Comparison of ENCODE assay signal across 1 cellular context in the genomic region with DNA sequence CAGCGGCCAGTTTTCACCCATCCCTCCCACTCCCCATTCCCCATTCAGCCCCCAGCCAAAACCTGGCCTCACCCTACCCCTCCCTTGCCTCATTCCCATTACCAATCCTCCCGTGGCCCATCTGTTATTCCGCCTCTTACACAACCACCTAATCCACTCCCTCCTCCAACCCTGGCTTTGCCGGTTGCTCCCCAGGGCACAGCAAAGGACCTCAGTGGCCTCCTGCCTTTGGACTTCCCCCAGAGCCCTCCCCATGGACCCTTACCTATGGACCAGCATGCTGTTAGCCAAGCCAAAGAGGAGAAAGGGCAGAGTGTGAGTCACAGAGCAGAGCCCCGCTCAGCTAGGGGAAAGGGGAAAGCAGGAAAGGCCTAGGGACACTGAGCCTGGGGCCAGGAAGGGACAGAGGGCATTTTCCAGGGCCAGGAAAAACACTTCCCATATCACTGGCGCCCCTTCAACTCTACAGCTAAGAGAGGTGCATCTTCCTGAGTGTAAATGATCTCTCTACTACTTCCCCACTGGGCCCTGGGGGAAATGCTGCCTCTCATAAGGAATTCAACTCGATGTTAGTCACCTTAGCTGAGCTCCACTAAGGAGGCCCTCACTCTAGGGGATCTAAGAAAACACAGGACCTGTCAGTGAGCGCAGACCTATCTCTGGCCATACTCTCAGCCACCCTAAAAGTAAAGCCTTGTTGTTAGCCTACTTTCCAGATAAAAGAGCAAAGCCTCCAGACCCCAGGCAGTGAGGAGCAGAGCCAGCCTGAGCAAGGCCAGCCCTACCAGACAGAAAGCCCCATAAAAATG.
TF ChIP-seq lines count a peak whose summit lies in the region.

No MANE protein-coding gene starts in this region.

TF ChIP-seq in HepG2, 621 proteins besides CTCF, POLR2A, EP300 and RAD21 (continued from another document):
- peak; percentile 56 for TF ChIP-seq NR2F6 (IDR thresholded peaks at IDR 0.05)
- TF ChIP-seq NR2F6 (CRISPR knock-in tag; IDR thresholded peaks at IDR 0.05) = peak; percentile 83
- TF ChIP-seq ZNF788 (CRISPR knock-in tag; IDR thresholded peaks at IDR 0.05; ENCODE audit: borderline replicate concordance) = no peak
- TF ChIP-seq FOXJ3 (CRISPR knock-in tag; IDR thresholded peaks at IDR 0.05; ENCODE audit: borderline replicate concordance) = 0 out of 2 replicates have a peak, but pooled peaks have one; percentile 22
- TF ChIP-seq ZFX (CRISPR knock-in tag; IDR thresholded peaks at IDR 0.05; ENCODE audit: low read depth) = peak; percentile 92
- TF ChIP-seq, protein P1, sequence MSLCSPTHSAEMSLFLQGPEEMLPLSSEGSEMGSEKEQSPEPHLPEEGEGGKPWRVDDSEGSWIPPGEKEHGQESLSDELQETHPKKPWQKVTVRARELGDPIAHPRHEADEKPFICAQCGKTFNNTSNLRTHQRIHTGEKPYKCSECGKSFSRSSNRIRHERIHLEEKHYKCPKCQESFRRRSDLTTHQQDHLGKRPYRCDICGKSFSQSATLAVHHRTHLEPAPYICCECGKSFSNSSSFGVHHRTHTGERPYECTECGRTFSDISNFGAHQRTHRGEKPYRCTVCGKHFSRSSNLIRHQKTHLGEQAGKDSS (CRISPR knock-in tag; IDR thresholded peaks at IDR 0.05; ENCODE audit: borderline replicate concordance, low read depth) = peak; percentile 70; the same call in 1 of the 2 replicates
- TF ChIP-seq ZNF205 (CRISPR knock-in tag; IDR thresholded peaks at IDR 0.05) = peak; percentile 85
- peak; percentile 73; the same call in 1 of the 2 replicates for TF ChIP-seq TARDBP (CRISPR knock-in tag; IDR thresholded peaks at IDR 0.05)
- no peak for TF ChIP-seq NONO (IDR thresholded peaks at IDR 0.05)
- TF ChIP-seq NONO (CRISPR knock-in tag; conservative IDR thresholded peaks at IDR 0.05) = peak; percentile 74
- peak; percentile 66 for TF ChIP-seq ZFY (CRISPR knock-in tag; IDR thresholded peaks at IDR 0.05)
- TF ChIP-seq ZNF629 (CRISPR knock-in tag; conservative IDR thresholded peaks at IDR 0.05) = peak; percentile 91
- peak; percentile 68; the same call in 1 of the 2 replicates for TF ChIP-seq KAT7 (CRISPR knock-in tag; IDR thresholded peaks at IDR 0.05; ENCODE audit: borderline replicate concordance)
- TF ChIP-seq MYC (CRISPR knock-in tag; IDR thresholded peaks at IDR 0.05; ENCODE audit: borderline replicate concordance) = peak; percentile 80
- peak; percentile 63; the same call in 1 of the 2 replicates for TF ChIP-seq ZBTB7A (CRISPR knock-in tag; IDR thresholded peaks at IDR 0.05)
- no peak for TF ChIP-seq SOX6 (IDR thresholded peaks at IDR 0.05)
- peak; percentile 23; the same call in 1 of the 2 replicates for TF ChIP-seq SOX6 (CRISPR knock-in tag; IDR thresholded peaks at IDR 0.05)
- TF ChIP-seq, protein P2, sequence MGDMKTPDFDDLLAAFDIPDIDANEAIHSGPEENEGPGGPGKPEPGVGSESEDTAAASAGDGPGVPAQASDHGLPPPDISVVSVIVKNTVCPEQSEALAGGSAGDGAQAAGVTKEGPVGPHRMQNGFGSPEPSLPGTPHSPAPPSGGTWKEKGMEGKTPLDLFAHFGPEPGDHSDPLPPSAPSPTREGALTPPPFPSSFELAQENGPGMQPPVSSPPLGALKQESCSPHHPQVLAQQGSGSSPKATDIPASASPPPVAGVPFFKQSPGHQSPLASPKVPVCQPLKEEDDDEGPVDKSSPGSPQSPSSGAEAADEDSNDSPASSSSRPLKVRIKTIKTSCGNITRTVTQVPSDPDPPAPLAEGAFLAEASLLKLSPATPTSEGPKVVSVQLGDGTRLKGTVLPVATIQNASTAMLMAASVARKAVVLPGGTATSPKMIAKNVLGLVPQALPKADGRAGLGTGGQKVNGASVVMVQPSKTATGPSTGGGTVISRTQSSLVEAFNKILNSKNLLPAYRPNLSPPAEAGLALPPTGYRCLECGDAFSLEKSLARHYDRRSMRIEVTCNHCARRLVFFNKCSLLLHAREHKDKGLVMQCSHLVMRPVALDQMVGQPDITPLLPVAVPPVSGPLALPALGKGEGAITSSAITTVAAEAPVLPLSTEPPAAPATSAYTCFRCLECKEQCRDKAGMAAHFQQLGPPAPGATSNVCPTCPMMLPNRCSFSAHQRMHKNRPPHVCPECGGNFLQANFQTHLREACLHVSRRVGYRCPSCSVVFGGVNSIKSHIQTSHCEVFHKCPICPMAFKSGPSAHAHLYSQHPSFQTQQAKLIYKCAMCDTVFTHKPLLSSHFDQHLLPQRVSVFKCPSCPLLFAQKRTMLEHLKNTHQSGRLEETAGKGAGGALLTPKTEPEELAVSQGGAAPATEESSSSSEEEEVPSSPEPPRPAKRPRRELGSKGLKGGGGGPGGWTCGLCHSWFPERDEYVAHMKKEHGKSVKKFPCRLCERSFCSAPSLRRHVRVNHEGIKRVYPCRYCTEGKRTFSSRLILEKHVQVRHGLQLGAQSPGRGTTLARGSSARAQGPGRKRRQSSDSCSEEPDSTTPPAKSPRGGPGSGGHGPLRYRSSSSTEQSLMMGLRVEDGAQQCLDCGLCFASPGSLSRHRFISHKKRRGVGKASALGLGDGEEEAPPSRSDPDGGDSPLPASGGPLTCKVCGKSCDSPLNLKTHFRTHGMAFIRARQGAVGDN (CRISPR knock-in tag; IDR thresholded peaks at IDR 0.05) = peak; percentile 96
- TF ChIP-seq, protein P3, sequence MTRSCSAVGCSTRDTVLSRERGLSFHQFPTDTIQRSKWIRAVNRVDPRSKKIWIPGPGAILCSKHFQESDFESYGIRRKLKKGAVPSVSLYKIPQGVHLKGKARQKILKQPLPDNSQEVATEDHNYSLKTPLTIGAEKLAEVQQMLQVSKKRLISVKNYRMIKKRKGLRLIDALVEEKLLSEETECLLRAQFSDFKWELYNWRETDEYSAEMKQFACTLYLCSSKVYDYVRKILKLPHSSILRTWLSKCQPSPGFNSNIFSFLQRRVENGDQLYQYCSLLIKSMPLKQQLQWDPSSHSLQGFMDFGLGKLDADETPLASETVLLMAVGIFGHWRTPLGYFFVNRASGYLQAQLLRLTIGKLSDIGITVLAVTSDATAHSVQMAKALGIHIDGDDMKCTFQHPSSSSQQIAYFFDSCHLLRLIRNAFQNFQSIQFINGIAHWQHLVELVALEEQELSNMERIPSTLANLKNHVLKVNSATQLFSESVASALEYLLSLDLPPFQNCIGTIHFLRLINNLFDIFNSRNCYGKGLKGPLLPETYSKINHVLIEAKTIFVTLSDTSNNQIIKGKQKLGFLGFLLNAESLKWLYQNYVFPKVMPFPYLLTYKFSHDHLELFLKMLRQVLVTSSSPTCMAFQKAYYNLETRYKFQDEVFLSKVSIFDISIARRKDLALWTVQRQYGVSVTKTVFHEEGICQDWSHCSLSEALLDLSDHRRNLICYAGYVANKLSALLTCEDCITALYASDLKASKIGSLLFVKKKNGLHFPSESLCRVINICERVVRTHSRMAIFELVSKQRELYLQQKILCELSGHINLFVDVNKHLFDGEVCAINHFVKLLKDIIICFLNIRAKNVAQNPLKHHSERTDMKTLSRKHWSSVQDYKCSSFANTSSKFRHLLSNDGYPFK (CRISPR knock-in tag; IDR thresholded peaks at IDR 0.05; ENCODE audit: borderline replicate concordance) = 0 out of 2 replicates have a peak, but pooled peaks have one; percentile 17
- peak; percentile 65; the same call in 1 of the 2 replicates for TF ChIP-seq JUN (CRISPR knock-in tag; IDR thresholded peaks at IDR 0.05)
- no peak for TF ChIP-seq BORCS8-MEF2B (CRISPR knock-in tag; IDR thresholded peaks at IDR 0.05)
- TF ChIP-seq YEATS4 (CRISPR knock-in tag; IDR thresholded peaks at IDR 0.05; ENCODE audit: borderline replicate concordance) = peak; percentile 52; the same call in 1 of the 2 replicates
- TF ChIP-seq KAT8 (CRISPR knock-in tag; IDR thresholded peaks at IDR 0.05) = peak; percentile 41; the same call in 1 of the 2 replicates
- TF ChIP-seq, protein P4, sequence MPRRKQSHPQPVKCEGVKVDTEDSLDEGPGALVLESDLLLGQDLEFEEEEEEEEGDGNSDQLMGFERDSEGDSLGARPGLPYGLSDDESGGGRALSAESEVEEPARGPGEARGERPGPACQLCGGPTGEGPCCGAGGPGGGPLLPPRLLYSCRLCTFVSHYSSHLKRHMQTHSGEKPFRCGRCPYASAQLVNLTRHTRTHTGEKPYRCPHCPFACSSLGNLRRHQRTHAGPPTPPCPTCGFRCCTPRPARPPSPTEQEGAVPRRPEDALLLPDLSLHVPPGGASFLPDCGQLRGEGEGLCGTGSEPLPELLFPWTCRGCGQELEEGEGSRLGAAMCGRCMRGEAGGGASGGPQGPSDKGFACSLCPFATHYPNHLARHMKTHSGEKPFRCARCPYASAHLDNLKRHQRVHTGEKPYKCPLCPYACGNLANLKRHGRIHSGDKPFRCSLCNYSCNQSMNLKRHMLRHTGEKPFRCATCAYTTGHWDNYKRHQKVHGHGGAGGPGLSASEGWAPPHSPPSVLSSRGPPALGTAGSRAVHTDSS (CRISPR knock-in tag; conservative IDR thresholded peaks at IDR 0.05) = no peak
- TF ChIP-seq RBM22 (optimal IDR thresholded peaks at IDR 0.05; ENCODE audit: low read length) = peak; percentile 42
TF ChIP-seq in HepG2: peak in this region for 188.
